In genomic region chr11:1782831-1783724, GRCh38 we compare ENCODE assay signal across 14 cellular contexts. TPM values are rescaled to one million over a fixed set of nuclear protein-coding genes. Genes with fewer than 3 reads are reported as not detected.
A peak's percentile ranks its signal among the peaks of the same experiment; 100 is the strongest.
DNase-seq lines count a peak whose midpoint lies in the region; ATAC-seq and TF ChIP-seq lines count a peak whose summit lies in the region.
"Had no signal": no experiment of that assay in that cellular context is flagged by ENCODE, and none has a peak within 500 bp of the region (broad histone marks: within the 10 kb centered on the region; RNA-seq: fewer than 3 reads in every experiment).

No MANE protein-coding gene starts in this region.

- H3K9me3 Mint-ChIP-seq in MCF 10A (ENCODE audit: unreplicated experiment), result no peaks in the 10 kb centered on the region
- H3K9me3 Mint-ChIP-seq: activated T-helper 17 cell treated with anti-CD3 and anti-CD28 coated beads, Interleukin-2, amount 50 U/mL, for 72 hours; stimulated activated memory B cell treated with anti-CD40 and anti-IgM and Interleukin-4, amounts not matched to agents 10 μg/mL and 1 μg/mL and 100 μg/mL, for 72 hours had no signal

- H3K27me3 ChIP-seq in breast epithelium, result no peaks in the 10 kb centered on the region
- H3K27me3 ChIP-seq in RWPE2 (ENCODE audit: insufficient read depth, poor library complexity, severe bottlenecking), result no peaks in the 10 kb centered on the region
- no peaks in the 10 kb centered on the region for H3K27me3 ChIP-seq in upper lobe of left lung

- H3K4me3 ChIP-seq in breast epithelium, result no peak overlapping the region
- no peak overlapping the region for H3K4me3 ChIP-seq in RWPE2 (ENCODE audit: severe bottlenecking)
- no peak overlapping the region for H3K4me3 ChIP-seq in upper lobe of left lung

- H3K27me3 Mint-ChIP-seq in MCF 10A (ENCODE audit: insufficient read depth, unreplicated experiment), result no peaks in the 10 kb centered on the region
- H3K27me3 Mint-ChIP-seq: stimulated activated memory B cell treated with anti-CD40 and anti-IgM and Interleukin-4, amounts not matched to agents 10 μg/mL and 1 μg/mL and 100 μg/mL, for 72 hours had no signal

- H3K4me1 Mint-ChIP-seq in MCF 10A (ENCODE audit: insufficient read depth, unreplicated experiment), result peaks cover 10% of the 10 kb centered on the region
- H3K4me1 Mint-ChIP-seq: activated T-helper 17 cell treated with anti-CD3 and anti-CD28 coated beads, Interleukin-2, amount 50 U/mL, for 72 hours had no signal

- peak overlapping the region; percentile 12 for H3K27ac Mint-ChIP-seq in MCF 10A (ENCODE audit: low read depth, unreplicated experiment)
- H3K27ac Mint-ChIP-seq: activated T-helper 17 cell treated with anti-CD3 and anti-CD28 coated beads, Interleukin-2, amount 50 U/mL, for 72 hours had no signal

- TF ChIP-seq EP300 in upper lobe of left lung (IDR thresholded peaks at IDR 0.05), result peak in 1 of 4 donors; percentile 47

- WGBS in upper lobe of left lung, 2 donors, result 54 to 67% methylated on average over 18 to 20 of the region's 20 CpGs

- no TSS peak for BruUV-seq in MCF 10A (replicated peaks; lab: Mats Ljungman, UMichigan)

- ATAC-seq in RWPE2 (ENCODE audit: low read depth), result 0 out of 3 replicates have a peak, but pooled peaks have one; percentile 21
- ATAC-seq in upper lobe of left lung (ENCODE audit: low FRiP score in 2 of 2), result peak in 1 of 2 donors; percentile 33
- ATAC-seq: activated T-helper 17 cell treated with anti-CD3 and anti-CD28 coated beads, Interleukin-2, amount 50 U/mL, for 72 hours; stimulated activated memory B cell treated with anti-CD40 and anti-IgM and Interleukin-4, amounts not matched to agents 10 μg/mL and 1 μg/mL and 100 μg/mL, for 72 hours had no signal

- CTCF ChIA-PET in MCF 10A (lab: Yijun Ruan, JAX), result interaction anchor here (0.8 to 1.0 kb wide), 2 partner anchors 50 to 89 kb away, joined by 3 to 4 read pairs; no protein-coding TSS in a partner anchor

- TF ChIP-seq CTCF in MCF 10A (IDR thresholded peaks at IDR 0.05; ENCODE audit: unreplicated experiment) (no peak), breast epithelium (IDR thresholded peaks at IDR 0.05) (no peak), RWPE2 (IDR thresholded peaks at IDR 0.05; ENCODE audit: poor library complexity, severe bottlenecking) (no peak), upper lobe of left lung (IDR thresholded peaks at IDR 0.05) (no peak)

- DNase-seq in MCF 10A (ENCODE audit: unreplicated experiment) (peak; percentile 41), breast epithelium (ENCODE audit: low spot score in 2 of 2) (no peak), RWPE2 (ENCODE audit: low spot score) (no peak), glomerular visceral epithelial cell (ENCODE audit: extremely low spot score) (peak; percentile 26), upper lobe of left lung (peak in 1 of 2 donors; percentile 69), NCI-H1048 (lab: John Stamatoyannopoulos, UW) (no peak), NCI-H146 treated with DMSO at 0.1 percent for 48 hours (lab: John Stamatoyannopoulos, UW; ENCODE audit: unreplicated experiment) (no peak), GM03348 (ENCODE audit: low spot score) (no peak)
- DNase-seq: ACHN; NCI-H524 treated with DMSO at 0.1 percent for 48 hours; stimulated activated CD4-positive, alpha-beta T cell treated with anti-CD3 and anti-CD28 coated beads, Interleukin-12 subunit alpha, Interleukin-12 subunit beta, amount 100 ng/mL, for 4 hours; WERI-Rb-1 had no signal

- H3K36me3 ChIP-seq in breast epithelium (no peaks in the 10 kb centered on the region), RWPE2 (ENCODE audit: low read depth) (no peaks in the 10 kb centered on the region), upper lobe of left lung (no peaks in the 10 kb centered on the region)
- H3K36me3 ChIP-seq: WERI-Rb-1 had no signal

- H3K27ac ChIP-seq in breast epithelium (no peak overlapping the region), RWPE2 (ENCODE audit: poor library complexity, severe bottlenecking) (no peak overlapping the region), upper lobe of left lung (peak overlapping the region; percentile 61 to 90 (median 77))
- H3K27ac ChIP-seq: WERI-Rb-1 had no signal

- POLR2A ChIA-PET in MCF 10A (lab: Yijun Ruan, JAX), result interaction anchor here (0.6 kb wide), 1 partner anchor 33 kb away, joined by 3 read pairs; no protein-coding TSS in a partner anchor

- H3K9me3 ChIP-seq in breast epithelium (no peaks in the 10 kb centered on the region), RWPE2 (ENCODE audit: severe bottlenecking) (no peaks in the 10 kb centered on the region), upper lobe of left lung (no peaks in the 10 kb centered on the region)

- H3K36me3 Mint-ChIP-seq in MCF 10A (ENCODE audit: insufficient read depth, unreplicated experiment), result peaks cover 5% of the 10 kb centered on the region
- H3K36me3 Mint-ChIP-seq: stimulated activated memory B cell treated with anti-CD40 and anti-IgM and Interleukin-4, amounts not matched to agents 10 μg/mL and 1 μg/mL and 100 μg/mL, for 72 hours had no signal

- no peak overlapping the region for H3K4me3 Mint-ChIP-seq in MCF 10A (ENCODE audit: unreplicated experiment)
- H3K4me3 Mint-ChIP-seq: activated T-helper 17 cell treated with anti-CD3 and anti-CD28 coated beads, Interleukin-2, amount 50 U/mL, for 72 hours; stimulated activated memory B cell treated with anti-CD40 and anti-IgM and Interleukin-4, amounts not matched to agents 10 μg/mL and 1 μg/mL and 100 μg/mL, for 72 hours had no signal

- intact Hi-C loops in MCF 10A (cut with micrococcal nuclease) (no loop called here), breast epithelium (cut with DNase I; ENCODE audit: low total_unique reads) (no loop called here)

- TF ChIP-seq POLR2A in breast epithelium (IDR thresholded peaks at IDR 0.05), result no peak
- TF ChIP-seq POLR2A in upper lobe of left lung (IDR thresholded peaks at IDR 0.05), result peak in 1 of 4 donors; percentile 53

- no peaks in the 10 kb centered on the region for H3K4me1 ChIP-seq in breast epithelium
- H3K4me1 ChIP-seq in RWPE2 (ENCODE audit: insufficient read depth, poor library complexity, severe bottlenecking), result no peaks in the 10 kb centered on the region
- peaks cover 0 to 35% (median 21%) of the 10 kb centered on the region in 4 donors for H3K4me1 ChIP-seq in upper lobe of left lung

RNA-seq across cellular contexts. Expression of gene CTSD, which starts 19.4 kb away (rescaled TPM):
- 366 and 367 TPM in 2 replicates for total RNA-seq in MCF 10A (2022)
- 100 to 1,000 TPM; 244 to 694 (median 667) TPM for total RNA-seq in breast epithelium
- total RNA-seq in upper lobe of left lung, result 1,000 to 10,000 TPM in 5 of 6 donors, 100 to 1,000 TPM in 1; 993 to 3,355 (median 2,221) TPM

RNA-seq across cellular contexts. Expression of gene IFITM10, which starts 32.7 kb away (rescaled TPM):
- total RNA-seq in MCF 10A (2022), result 1.9 and 2.0 TPM in 2 replicates
- total RNA-seq in breast epithelium, result 10 to 100 TPM in 1 of 3 donors, 1 to 10 TPM in 1, under 1 TPM in 1; 0.33 to 14.0 (median 1.4) TPM
- total RNA-seq in upper lobe of left lung, result 10 to 100 TPM in 4 of 6 donors, 1 to 10 TPM in 2; 8.7 to 28.3 (median 14.2) TPM

RNA-seq across cellular contexts. Expression of gene SYT8, which starts 51.7 kb away (rescaled TPM):
- total RNA-seq in MCF 10A (2022) (141 and 308 TPM in 2 replicates), breast epithelium (10 to 100 TPM in 2 of 3 donors, not detected in 1; 10.7 to 12.1 TPM), upper lobe of left lung (10 to 100 TPM in 4 of 6 donors, 1 to 10 TPM in 2; 7.4 to 31.3 (median 22.9) TPM)
- total RNA-seq: activated T-helper 17 cell treated with anti-CD3 and anti-CD28 coated beads, Interleukin-2, amount 50 U/mL, for 72 hours had no signal

RNA-seq across cellular contexts. Expression of gene TNNI2, which starts 55.7 kb away (rescaled TPM):
- total RNA-seq in MCF 10A (2022) (43.3 and 77.7 TPM in 2 replicates), breast epithelium (1 to 10 TPM in 2 of 3 donors, not detected in 1; 1.6 to 5.6 TPM), upper lobe of left lung (10 to 100 TPM in 5 of 6 donors, 1 to 10 TPM in 1; 7.3 to 28.3 (median 16.7) TPM)
- total RNA-seq: activated T-helper 17 cell treated with anti-CD3 and anti-CD28 coated beads, Interleukin-2, amount 50 U/mL, for 72 hours had no signal

Comparison
In these comparisons a context has a peak if more than half of its experiments do, and no peak if none do; other contexts are left out.
1. DNase-seq: peak in MCF 10A (single experiment) and glomerular visceral epithelial cell (single experiment); none in breast epithelium (0 of 2), RWPE2 (single experiment), NCI-H1048 (single experiment), NCI-H146 treated with DMSO at 0.1 percent for 48 hours (single experiment) and GM03348 (single experiment).
2. H3K27ac ChIP-seq: peak in upper lobe of left lung (4 of 4); none in breast epithelium (0 of 2) and RWPE2 (single experiment).